Comparison of ENCODE assay signal across 8 cellular contexts in the genomic region with DNA sequence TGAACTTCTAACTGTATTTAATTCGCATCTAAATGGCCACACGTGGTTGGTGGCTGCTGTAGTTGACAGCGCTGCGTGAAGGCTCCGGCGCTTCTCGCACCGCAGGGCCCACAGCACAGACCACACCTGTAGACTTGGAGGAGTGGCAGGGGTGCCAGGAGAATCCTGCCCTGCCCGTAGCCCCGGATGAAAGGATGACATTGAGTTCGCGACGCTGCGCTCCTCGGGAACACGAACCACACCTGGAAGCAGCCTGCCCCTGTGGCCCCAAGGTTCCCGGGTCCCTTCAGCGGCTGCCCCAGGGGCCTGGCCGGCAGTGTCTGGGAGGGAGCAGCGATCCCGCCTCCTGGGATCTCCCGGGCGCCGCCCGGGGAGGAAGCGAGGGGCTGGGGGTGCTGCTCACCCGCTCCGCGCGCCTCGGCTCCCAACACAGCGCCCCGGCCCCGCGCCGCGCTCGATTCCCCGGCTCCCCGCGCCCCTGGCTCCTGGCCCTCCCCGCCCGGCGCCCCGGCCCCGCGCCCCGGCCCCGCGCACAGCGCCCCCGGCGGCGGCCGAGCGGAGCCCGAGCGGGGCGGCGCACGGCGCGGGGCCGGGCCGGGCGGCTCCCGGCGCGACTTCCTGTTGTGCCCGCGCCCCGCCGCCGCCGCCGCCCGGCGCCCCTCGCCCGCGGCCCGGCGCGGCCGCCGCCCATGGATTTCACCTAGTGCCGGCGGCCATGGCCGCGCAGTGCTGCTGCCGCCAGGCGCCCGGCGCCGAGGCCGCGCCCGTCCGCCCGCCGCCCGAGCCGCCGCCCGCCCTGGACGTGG. TPM values are rescaled to one million over a fixed set of nuclear protein-coding genes. Genes with fewer than 3 reads are reported as not detected.
DNase-seq lines count a peak whose midpoint lies in the region; ATAC-seq and TF ChIP-seq lines count a peak whose summit lies in the region.

Gene RNPEPL1 (plus strand): TSS at position 613 of the 806 bp plus-strand sequence. CDS start 103 bp downstream, at position 716.

- H3K27me3 ChIP-seq in mucosa of stomach (ENCODE audit: control insufficient read depth, insufficient read depth, low read length) (no peaks in the 10 kb centered on the region), thyroid gland (no peaks in the 10 kb centered on the region)

- H3K9ac ChIP-seq in mucosa of stomach (ENCODE audit: low read length) = peak within 1 kb of the TSS; percentile 81

- ATAC-seq in HG02610 (IDR thresholded peaks at IDR 0.05; ENCODE audit: unreplicated experiment) (peak; percentile 31), esophagus mucosa (peak; percentile 27), GM18870 (IDR thresholded peaks at IDR 0.05; ENCODE audit: unreplicated experiment) (no peak)

- intact Hi-C loops in thyroid gland (cut with DNase I) = loop anchor here (10.0 kb wide), 1 partner anchor 333 kb away; no protein-coding TSS in a partner anchor

- DNase-seq in NCI-H460 (ENCODE audit: extremely low read depth, low read depth) (peak; percentile 44), thyroid gland (peak; percentile 57 to 59)
- peak; percentile 72 for DNase-seq in activated T-cell treated with anti-CD3 and anti-CD28 coated beads, Interleukin-2, amount 50 U/mL, for 1 hour

- H3K36me3 ChIP-seq in mucosa of stomach (ENCODE audit: control insufficient read depth, insufficient read depth, low read length) (no peaks in the 10 kb centered on the region), thyroid gland (no peaks in the 10 kb centered on the region)

- 0% methylated on average over 2 to 11 of the region's 106 CpGs for WGBS in thyroid gland, 2 donors

- H3K9me3 ChIP-seq in mucosa of stomach (ENCODE audit: control insufficient read depth, low read length) (no peaks in the 10 kb centered on the region), thyroid gland (no peaks in the 10 kb centered on the region)

- H3K4me1 ChIP-seq in mucosa of stomach (ENCODE audit: control insufficient read depth, insufficient read depth, low read length) = peaks cover 65% of the 10 kb centered on the region
- peaks cover 30 to 47% of the 10 kb centered on the region in 2 donors for H3K4me1 ChIP-seq in thyroid gland

- peak in 1 of 2 donors; percentile 28 for TF ChIP-seq POLR2A in thyroid gland (IDR thresholded peaks at IDR 0.05)

- TF ChIP-seq CTCF in GM12873 (IDR thresholded peaks at IDR 0.05; ENCODE audit: insufficient read depth, low read depth, low read length, missing control alignments) = peak; percentile 2
- TF ChIP-seq CTCF in thyroid gland (IDR thresholded peaks at IDR 0.05) = peak in 1 of 6 experiments; percentile 3

- H3K27ac ChIP-seq in thyroid gland = peak within 1 kb of the TSS; percentile 26 to 93 (median 86)

- H3K4me3 ChIP-seq in mucosa of stomach (ENCODE audit: low read length) (peak within 1 kb of the TSS; percentile 87), thyroid gland (replicated peaks in 1 of 3) (peak within 1 kb of the TSS; percentile 14 to 64 (median 46))

RNA-seq across cellular contexts. Expression of gene RNPEPL1, which starts in this region (rescaled TPM):
- total RNA-seq in NCI-H460 (2014; rRNA removed; shearing (Covaris generic)) = 21.7 and 29.2 TPM in 2 replicates
- 93.6 and 102 TPM in 2 replicates for polyA plus RNA-seq in NCI-H460 (2014; cell fraction: nucleus; rRNA removed)
- total RNA-seq in esophagus mucosa (44.6 TPM), thyroid gland (10 to 100 TPM; 20.0 to 45.5 (median 37.3) TPM)
